1 cellular context compared by ENCODE assay signal in genomic region chr7:5425507-5426225, GRCh38.
TF ChIP-seq lines count a peak whose summit lies in the region.

No MANE protein-coding gene starts in this region.

TF ChIP-seq in HepG2, 621 proteins besides CTCF, POLR2A, EP300 and RAD21 (continued from another document and continues in another):
- no peak for TF ChIP-seq SRSF1 (optimal IDR thresholded peaks at IDR 0.05; ENCODE audit: low read depth, low read length)
- TF ChIP-seq STAG1 (CRISPR knock-in tag; IDR thresholded peaks at IDR 0.05), result no peak
- no peak for TF ChIP-seq U2AF1 (optimal IDR thresholded peaks at IDR 0.05; ENCODE audit: low read depth, low read length)
- 0 out of 2 replicates have a peak, but pooled peaks have one; percentile 22 for TF ChIP-seq GMEB1 (CRISPR knock-in tag; IDR thresholded peaks at IDR 0.05; ENCODE audit: borderline replicate concordance)
- TF ChIP-seq CBX5 (CRISPR knock-in tag; IDR thresholded peaks at IDR 0.05; ENCODE audit: borderline replicate concordance), result 0 out of 2 replicates have a peak, but pooled peaks have one; percentile 26
- TF ChIP-seq TBX3 (IDR thresholded peaks at IDR 0.05; ENCODE audit: borderline replicate concordance), result 0 out of 2 replicates have a peak, but pooled peaks have one; percentile 7
- no peak for TF ChIP-seq SCMH1 (CRISPR knock-in tag; IDR thresholded peaks at IDR 0.05; ENCODE audit: borderline replicate concordance)
- TF ChIP-seq RARA (CRISPR knock-in tag; IDR thresholded peaks at IDR 0.05), result peak; percentile 53
- no peak; the same call in 1 of the 2 replicates for TF ChIP-seq ZNF574 (CRISPR knock-in tag; IDR thresholded peaks at IDR 0.05)
- no peak for TF ChIP-seq ZNF704 (CRISPR knock-in tag; IDR thresholded peaks at IDR 0.05; ENCODE audit: borderline replicate concordance)
- no peak for TF ChIP-seq NFIC (IDR thresholded peaks at IDR 0.05; ENCODE audit: low read length)
- TF ChIP-seq ZNF713 (CRISPR knock-in tag; IDR thresholded peaks at IDR 0.05), result no peak
- 0 out of 2 replicates have a peak, but pooled peaks have one; percentile 35 for TF ChIP-seq KMT2B (CRISPR knock-in tag; IDR thresholded peaks at IDR 0.05)
- no peak for TF ChIP-seq ZBTB3 (CRISPR knock-in tag; IDR thresholded peaks at IDR 0.05; ENCODE audit: borderline replicate concordance, low read depth)
- no peak for TF ChIP-seq ZNF841 (CRISPR knock-in tag; IDR thresholded peaks at IDR 0.05; ENCODE audit: borderline replicate concordance)
- no peak for TF ChIP-seq ZNF367 (CRISPR knock-in tag; IDR thresholded peaks at IDR 0.05; ENCODE audit: borderline replicate concordance)
- TF ChIP-seq GLMP (CRISPR knock-in tag; IDR thresholded peaks at IDR 0.05; ENCODE audit: borderline replicate concordance), result no peak
- TF ChIP-seq ZMAT3 (CRISPR knock-in tag; conservative IDR thresholded peaks at IDR 0.05), result no peak
- no peak for TF ChIP-seq ZNF7 (CRISPR knock-in tag; IDR thresholded peaks at IDR 0.05)
- TF ChIP-seq PLRG1 (conservative IDR thresholded peaks at IDR 0.05), result no peak
- TF ChIP-seq TFE3 (CRISPR knock-in tag; IDR thresholded peaks at IDR 0.05), result peak; percentile 34; the same call in 1 of the 2 replicates
- peak; percentile 24 for TF ChIP-seq XRCC5 (optimal IDR thresholded peaks at IDR 0.05; ENCODE audit: low read length)
- TF ChIP-seq KLF12 (CRISPR knock-in tag; IDR thresholded peaks at IDR 0.05; ENCODE audit: borderline replicate concordance), result peak; percentile 13; the same call in 1 of the 2 replicates
- no peak for TF ChIP-seq LCORL (IDR thresholded peaks at IDR 0.05)
- no peak; the same call in 1 of the 2 replicates for TF ChIP-seq LCORL (CRISPR knock-in tag; IDR thresholded peaks at IDR 0.05)
- TF ChIP-seq ZFP36L1 (CRISPR knock-in tag; IDR thresholded peaks at IDR 0.05), result peak; percentile 63; the same call in 1 of the 2 replicates
- TF ChIP-seq RFXANK (CRISPR knock-in tag; IDR thresholded peaks at IDR 0.05), result no peak
- peak; percentile 49; the same call in 1 of the 2 replicates for TF ChIP-seq ZNF558 (CRISPR knock-in tag; IDR thresholded peaks at IDR 0.05; ENCODE audit: borderline replicate concordance)
- TF ChIP-seq ZNF547 (CRISPR knock-in tag; IDR thresholded peaks at IDR 0.05), result no peak
- TF ChIP-seq IRF1 (CRISPR knock-in tag; IDR thresholded peaks at IDR 0.05; ENCODE audit: low read depth), result no peak
- peak; percentile 89; the same call in 1 of the 2 replicates for TF ChIP-seq PCBP1 (IDR thresholded peaks at IDR 0.05; ENCODE audit: borderline replicate concordance, low read depth, low read length)
- TF ChIP-seq ZBTB14 (CRISPR knock-in tag; IDR thresholded peaks at IDR 0.05), result no peak
- no peak for TF ChIP-seq ZNF607 (CRISPR knock-in tag; IDR thresholded peaks at IDR 0.05; ENCODE audit: borderline replicate concordance)
- no peak for TF ChIP-seq ZNF432 (CRISPR knock-in tag; IDR thresholded peaks at IDR 0.05; ENCODE audit: borderline replicate concordance)
- TF ChIP-seq BCL6 (CRISPR knock-in tag; IDR thresholded peaks at IDR 0.05), result peak; percentile 42
- TF ChIP-seq KIAA2018 (CRISPR knock-in tag; IDR thresholded peaks at IDR 0.05; ENCODE audit: borderline replicate concordance), result no peak
- peak; percentile 72 for TF ChIP-seq SAP130 (CRISPR knock-in tag; IDR thresholded peaks at IDR 0.05; ENCODE audit: low read depth)
- TF ChIP-seq ZNF431 (CRISPR knock-in tag; IDR thresholded peaks at IDR 0.05; ENCODE audit: borderline replicate concordance, low read depth), result peak; percentile 51; the same call in 1 of the 2 replicates
- peak in 1 of 2 experiments; percentile 40; a peak in 1 of 4 replicates for TF ChIP-seq HMGXB4 (CRISPR knock-in tag; IDR thresholded peaks at IDR 0.05; ENCODE audit: borderline replicate concordance in 1 of 2, low read depth in 1 of 2)
- peak; percentile 62; the same call in 1 of the 2 replicates for TF ChIP-seq ELF4 (CRISPR knock-in tag; IDR thresholded peaks at IDR 0.05; ENCODE audit: borderline replicate concordance)
- TF ChIP-seq KLF9 (CRISPR knock-in tag; IDR thresholded peaks at IDR 0.05; ENCODE audit: low read depth), result no peak
